ENCODE assay signal across 16 cellular contexts in genomic region chr21:40640427-40640826, GRCh38.
"Had no signal": no experiment of that assay in that cellular context is flagged by ENCODE, and none has a peak within 500 bp of the region (broad histone marks: within the 10 kb centered on the region; RNA-seq: fewer than 3 reads in every experiment).

No MANE protein-coding gene starts in this region.

- H3K27ac ChIP-seq: skin epidermis, tibial nerve, vagina had no signal

- H3K4me3 ChIP-seq: skin epidermis, tibial nerve, vagina had no signal

- H3K27me3 ChIP-seq: tibial nerve, vagina had no signal

- H3K36me3 ChIP-seq: tibial nerve, vagina had no signal

- DNase-seq: activated CD4-positive, alpha-beta T cell treated with anti-CD3 and anti-CD28 coated beads for 1 hour; activated CD4-positive, alpha-beta T cell treated with anti-CD3 and anti-CD28 coated beads, Interleukin-2, amount 50 U/mL, for 4 hours; activated naive CD4-positive, alpha-beta T cell; activated naive CD8-positive, alpha-beta T cell treated with anti-CD3 and anti-CD28 coated beads, Interleukin-2, amount 10 ng/mL, durations not matched to agents 7 days and 5 days; activated T-cell treated with anti-CD3 and anti-CD28 coated beads for 4 hours; cortex of kidney; effector CD4-positive, alpha-beta T cell; foreskin fibroblast; nucleus accumbens; right cardiac atrium; stimulated activated CD4-positive, alpha-beta T cell treated with anti-CD3 and anti-CD28 coated beads, Interleukin-15, amount 100 ng/mL, for 24 hours; stimulated activated CD4-positive, alpha-beta T cell treated with anti-CD3 and anti-CD28 coated beads, Interleukin-4, amount 100 ng/mL, for 1 hour; stimulated activated naive CD4-positive, alpha-beta T cell had no signal

- H3K4me1 ChIP-seq: tibial nerve, vagina had no signal

- H3K9me3 ChIP-seq: vagina had no signal

- ATAC-seq: right cardiac atrium had no signal
